35 cellular contexts compared by ENCODE assay signal in the genomic region with DNA sequence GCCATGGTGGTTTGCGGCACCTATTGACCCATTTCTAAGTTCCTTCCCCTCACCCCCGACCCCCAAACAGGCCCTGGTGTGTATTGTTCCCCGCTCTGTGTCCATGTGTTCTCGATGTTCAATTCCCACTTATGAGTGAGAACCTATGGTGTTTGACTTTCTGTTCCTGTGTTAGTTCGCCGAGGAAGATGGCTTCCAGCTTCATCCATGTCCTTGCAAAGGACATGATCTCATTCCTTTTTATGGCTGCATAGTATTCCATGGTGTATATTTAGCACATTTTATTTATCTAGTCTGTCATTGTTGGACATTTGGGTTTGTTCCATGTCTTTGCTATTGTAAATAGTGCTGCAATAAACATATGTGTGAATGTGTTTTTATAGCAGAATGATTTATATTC.
"Had no signal": no experiment of that assay in that cellular context is flagged by ENCODE, and none has a peak within 500 bp of the region (broad histone marks: within the 10 kb centered on the region; RNA-seq: fewer than 3 reads in every experiment).

No MANE protein-coding gene starts in this region.

- H3K9me3 Mint-ChIP-seq: activated CD8-positive, alpha-beta T cell treated with anti-CD3 and anti-CD28 coated beads for 36 hours; activated naive CD8-positive, alpha-beta T cell treated with anti-CD3 and anti-CD28 coated beads, Interleukin-2, amount 50 U/mL, for 24 hours; activated T-helper 1 cell treated with anti-CD3 and anti-CD28 coated beads, Interleukin-12 subunit alpha, Interleukin-12 subunit beta, Interleukin-2, Interleukin-4 antibody, amounts not matched to agents 30 ng/mL and 10 ng/mL and 1 ng/mL, durations not matched to agents 14 hours and 24 hours and 36 hours had no signal

- H3K4me3 Mint-ChIP-seq: activated B cell treated with CpG ODN at 0.5 μM for 24 hours; activated CD4-positive, alpha-beta memory T cell treated with anti-CD3 and anti-CD28 coated beads for 36 hours; activated CD4-positive, alpha-beta T cell treated with anti-CD3 and anti-CD28 coated beads, Interleukin-2, amount 10 ng/mL, durations not matched to agents 24 days and 14 days; activated CD8-positive, alpha-beta T cell treated with anti-CD3 and anti-CD28 coated beads for 36 hours; activated naive CD4-positive, alpha-beta T cell treated with anti-CD3 and anti-CD28 coated beads, Interleukin-2, amount 10 ng/mL, durations not matched to agents 7 days and 5 days; activated naive CD4-positive, alpha-beta T cell treated with anti-CD3 and anti-CD28 coated beads, Interleukin-2, amount 50 U/mL, for 24 hours; activated naive CD8-positive, alpha-beta T cell; activated naive CD8-positive, alpha-beta T cell treated with anti-CD3 and anti-CD28 coated beads, Interleukin-2, amount 10 ng/mL, durations not matched to agents 7 days and 5 days; activated naive CD8-positive, alpha-beta T cell treated with anti-CD3 and anti-CD28 coated beads, Interleukin-2, amount 50 U/mL, for 24 hours; activated T-cell treated with anti-CD3 and anti-CD28 coated beads, Interleukin-2, amount 50 U/mL, for 4 hours; activated T-cell treated with anti-CD3 and anti-CD28 coated beads, Interleukin-2, amount 50 U/mL, for 72 hours; activated T-helper 1 cell treated with anti-CD3 and anti-CD28 coated beads, Interleukin-12 subunit alpha, Interleukin-12 subunit beta, Interleukin-2, Interleukin-4 antibody, amounts not matched to agents 30 ng/mL and 10 ng/mL and 1 ng/mL, durations not matched to agents 14 hours and 24 hours and 36 hours; activated T-helper 17 cell treated with anti-CD3 and anti-CD28 coated beads, Interleukin-2, amount 50 U/mL, for 72 hours; brain; central memory CD8-positive, alpha-beta T cell; T-helper 1 cell treated with Interleukin-12 subunit alpha and Interleukin-12 subunit beta and Interleukin-4 antibody, amounts not matched to agents 30 μg/mL and 1 μg/mL, for 36 hours; T-helper 2 cell treated with Interferon-gamma antibody and Interleukin-4, amounts not matched to agents 5 μg/mL and 100 μg/mL, for 36 hours had no signal

- DNase-seq: activated B cell treated with CpG ODN at 0.5 μM for 24 hours; activated CD4-positive, alpha-beta memory T cell treated with anti-CD3 and anti-CD28 coated beads for 36 hours; activated CD4-positive, alpha-beta T cell treated with anti-CD3 and anti-CD28 coated beads for 4 hours; activated CD4-positive, alpha-beta T cell treated with anti-CD3 and anti-CD28 coated beads, Interleukin-2, amount 10 ng/mL, durations not matched to agents 24 days and 14 days; activated CD4-positive, alpha-beta T cell treated with anti-CD3 and anti-CD28 coated beads, Interleukin-2, amount 50 U/mL, for 1 hour; activated CD4-positive, alpha-beta T cell treated with anti-CD3 and anti-CD28 coated beads, Interleukin-2, amount 50 U/mL, for 4 hours; activated CD4-positive, CD25-positive, alpha-beta regulatory T cell treated with anti-CD3 and anti-CD28 coated beads, Interleukin-2, amount 50 U/mL, for 72 hours; activated CD8-positive, alpha-beta memory T cell treated with anti-CD3 and anti-CD28 coated beads, Interleukin-2, amount 50 U/mL, for 4 hours; activated CD8-positive, alpha-beta T cell treated with anti-CD3 and anti-CD28 coated beads for 36 hours; activated effector memory CD4-positive, alpha-beta T cell treated with anti-CD3 and anti-CD28 coated beads, Interleukin-2, amount 50 U/mL, for 16 hours; activated naive CD4-positive, alpha-beta T cell treated with anti-CD3 and anti-CD28 coated beads, Interleukin-2, amount 10 ng/mL, durations not matched to agents 7 days and 5 days; activated naive CD4-positive, alpha-beta T cell treated with Interleukin-2 at 50 U/mL for 16 hours; activated naive CD8-positive, alpha-beta T cell treated with anti-CD3 and anti-CD28 coated beads, Interleukin-2, amount 10 ng/mL, durations not matched to agents 7 days and 5 days; activated naive CD8-positive, alpha-beta T cell treated with anti-CD3 and anti-CD28 coated beads, Interleukin-2, amount 50 U/mL, for 24 hours; activated T-cell treated with anti-CD3 and anti-CD28 coated beads for 4 hours; activated T-cell treated with anti-CD3 and anti-CD28 coated beads, Interleukin-2, amount 50 U/mL, for 1 hour; activated T-cell treated with anti-CD3 and anti-CD28 coated beads, Interleukin-2, amount 50 U/mL, for 4 hours; activated T-cell treated with anti-CD3 and anti-CD28 coated beads, Interleukin-2, amount 50 U/mL, for 72 hours; amygdala; anterior cingulate cortex; caudate nucleus; cerebellar nuclear complex; T-helper 2 cell; T-helper 9 cell had no signal

- H3K9me3 ChIP-seq: ascending aorta had no signal

- H3K27me3 ChIP-seq: ascending aorta, cardiac muscle cell had no signal

- H3K36me3 Mint-ChIP-seq: activated CD4-positive, alpha-beta memory T cell treated with anti-CD3 and anti-CD28 coated beads for 36 hours; activated naive CD4-positive, alpha-beta T cell treated with anti-CD3 and anti-CD28 coated beads, Interleukin-2, amount 10 ng/mL, durations not matched to agents 7 days and 5 days; activated naive CD4-positive, alpha-beta T cell treated with anti-CD3 and anti-CD28 coated beads, Interleukin-2, amount 50 U/mL, for 24 hours; activated naive CD8-positive, alpha-beta T cell; activated naive CD8-positive, alpha-beta T cell treated with anti-CD3 and anti-CD28 coated beads, Interleukin-2, amount 10 ng/mL, durations not matched to agents 7 days and 5 days had no signal

- H3K27me3 Mint-ChIP-seq: activated naive CD4-positive, alpha-beta T cell treated with anti-CD3 and anti-CD28 coated beads, Interleukin-2, amount 10 ng/mL, durations not matched to agents 7 days and 5 days; activated naive CD8-positive, alpha-beta T cell treated with anti-CD3 and anti-CD28 coated beads, Interleukin-2, amount 10 ng/mL, durations not matched to agents 7 days and 5 days; brain; central memory CD8-positive, alpha-beta T cell had no signal

- H3K27ac ChIP-seq: ascending aorta, cardiac muscle cell, VCaP had no signal

- H3K4me1 Mint-ChIP-seq: activated B cell treated with CpG ODN at 0.5 μM for 24 hours; activated CD4-positive, alpha-beta T cell treated with anti-CD3 and anti-CD28 coated beads, Interleukin-2, amount 10 ng/mL, durations not matched to agents 24 days and 14 days; activated naive CD4-positive, alpha-beta T cell treated with anti-CD3 and anti-CD28 coated beads, Interleukin-2, amount 10 ng/mL, durations not matched to agents 7 days and 5 days; activated naive CD4-positive, alpha-beta T cell treated with anti-CD3 and anti-CD28 coated beads, Interleukin-2, amount 50 U/mL, for 24 hours; activated naive CD8-positive, alpha-beta T cell treated with anti-CD3 and anti-CD28 coated beads, Interleukin-2, amount 10 ng/mL, durations not matched to agents 7 days and 5 days; activated naive CD8-positive, alpha-beta T cell treated with anti-CD3 and anti-CD28 coated beads, Interleukin-2, amount 50 U/mL, for 24 hours; activated T-helper 17 cell treated with anti-CD3 and anti-CD28 coated beads, Interleukin-2, amount 50 U/mL, for 72 hours had no signal

- H3K4me1 ChIP-seq: ascending aorta had no signal

- ATAC-seq: activated CD8-positive, alpha-beta T cell treated with anti-CD3 and anti-CD28 coated beads for 36 hours; activated naive CD8-positive, alpha-beta T cell treated with anti-CD3 and anti-CD28 coated beads, Interleukin-2, amount 50 U/mL, for 24 hours; activated T-cell treated with anti-CD3 and anti-CD28 coated beads, Interleukin-2, amount 50 U/mL, for 4 hours; activated T-cell treated with anti-CD3 and anti-CD28 coated beads, Interleukin-2, amount 50 U/mL, for 72 hours; activated T-helper 17 cell treated with anti-CD3 and anti-CD28 coated beads, Interleukin-2, amount 50 U/mL, for 72 hours had no signal

- H3K27ac Mint-ChIP-seq: activated B cell treated with CpG ODN at 0.5 μM for 24 hours; activated CD4-positive, alpha-beta memory T cell treated with anti-CD3 and anti-CD28 coated beads for 36 hours; activated CD4-positive, alpha-beta T cell treated with anti-CD3 and anti-CD28 coated beads, Interleukin-2, amount 10 ng/mL, durations not matched to agents 24 days and 14 days; activated CD8-positive, alpha-beta T cell treated with anti-CD3 and anti-CD28 coated beads for 36 hours; activated naive CD4-positive, alpha-beta T cell treated with anti-CD3 and anti-CD28 coated beads, Interleukin-2, amount 10 ng/mL, durations not matched to agents 7 days and 5 days; activated naive CD4-positive, alpha-beta T cell treated with anti-CD3 and anti-CD28 coated beads, Interleukin-2, amount 50 U/mL, for 24 hours; activated naive CD8-positive, alpha-beta T cell; activated naive CD8-positive, alpha-beta T cell treated with anti-CD3 and anti-CD28 coated beads, Interleukin-2, amount 10 ng/mL, durations not matched to agents 7 days and 5 days; activated naive CD8-positive, alpha-beta T cell treated with anti-CD3 and anti-CD28 coated beads, Interleukin-2, amount 50 U/mL, for 24 hours; activated T-cell treated with anti-CD3 and anti-CD28 coated beads, Interleukin-2, amount 50 U/mL, for 72 hours; activated T-helper 1 cell treated with anti-CD3 and anti-CD28 coated beads, Interleukin-12 subunit alpha, Interleukin-12 subunit beta, Interleukin-2, Interleukin-4 antibody, amounts not matched to agents 30 ng/mL and 10 ng/mL and 1 ng/mL, durations not matched to agents 14 hours and 24 hours and 36 hours; activated T-helper 17 cell treated with anti-CD3 and anti-CD28 coated beads, Interleukin-2, amount 50 U/mL, for 72 hours; brain; T-helper 1 cell treated with Interleukin-12 subunit alpha and Interleukin-12 subunit beta and Interleukin-4 antibody, amounts not matched to agents 30 μg/mL and 1 μg/mL, for 36 hours; T-helper 2 cell treated with Interferon-gamma antibody and Interleukin-4, amounts not matched to agents 5 μg/mL and 100 μg/mL, for 36 hours had no signal
